ENCODE assay signal across 22 cellular contexts in the genomic region with DNA sequence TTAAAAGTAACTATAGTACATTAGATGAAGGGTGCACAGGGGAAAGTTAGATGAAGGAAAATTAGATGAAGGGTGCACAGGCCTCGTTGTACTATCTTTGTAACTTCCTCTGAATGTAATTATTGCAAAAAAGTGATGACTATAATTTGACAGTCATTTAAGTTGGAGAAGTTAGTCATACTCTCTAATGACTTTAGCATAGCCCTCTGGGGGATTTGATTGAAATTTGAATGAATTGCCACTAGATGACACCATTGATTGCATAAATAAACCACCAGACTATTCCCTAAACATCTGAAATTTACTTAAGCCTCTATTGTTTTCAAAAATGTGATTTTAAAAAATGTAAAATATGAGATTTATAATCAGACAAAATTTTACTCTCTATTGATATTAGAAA. TPM values are rescaled to one million over a fixed set of nuclear protein-coding genes. Genes with fewer than 3 reads are reported as not detected.
DNase-seq lines count a peak whose midpoint lies in the region; ATAC-seq, FAIRE-seq and TF ChIP-seq lines count a peak whose summit lies in the region.
"Had no signal": no experiment of that assay in that cellular context is flagged by ENCODE, and none has a peak within 500 bp of the region (broad histone marks: within the 10 kb centered on the region; RNA-seq: fewer than 3 reads in every experiment).

No MANE protein-coding gene starts in this region.

- H3K4me2 ChIP-seq in A549 (no peak overlapping the region), endothelial cell of umbilical vein (ENCODE audit: insufficient read depth, low read length) (no peak overlapping the region)
- H3K4me2 ChIP-seq: BLaER1 treated with 17β-estradiol and CSF1 and Interleukin-3, amounts not matched to agents 10 nM and 100 nM had no signal

- TF ChIP-seq RAD21 in A549 (conservative IDR thresholded peaks at IDR 0.05 in 1 of 2, IDR thresholded peaks at IDR 0.05 in 1 of 2) = peak; percentile 18 to 30; a peak in 1 of 5 replicates

- no peaks in the 10 kb centered on the region for H3K9me3 Mint-ChIP-seq in CD4-positive, alpha-beta memory T cell
- H3K9me3 Mint-ChIP-seq in CD14-positive monocyte = peaks cover 0 to 11% (median 3%) of the 10 kb centered on the region in 7 donors
- H3K9me3 Mint-ChIP-seq: activated CD4-positive, alpha-beta T cell treated with anti-CD3 and anti-CD28 coated beads, Interleukin-2, amount 10 ng/mL, durations not matched to agents 24 days and 14 days; H9; stimulated activated naive CD8-positive, alpha-beta T cell treated with anti-CD3 and anti-CD28 coated beads, Interleukin-15, Interleukin-2, amounts not matched to agents 100 ng/mL and 50 ng/mL, for 24 hours; T-helper 2 cell treated with Interferon-gamma antibody and Interleukin-4, amounts not matched to agents 5 μg/mL and 100 μg/mL, for 36 hours had no signal

- FAIRE-seq in A549 (lab: Jason Lieb, UNC) (no peak), endothelial cell of umbilical vein (lab: Jason Lieb, UNC) (no peak), kidney (lab: Jason Lieb, UNC) (no peak)

- H3K9me1 ChIP-seq in endothelial cell of umbilical vein (replicated peaks; ENCODE audit: control insufficient read depth, extremely low read depth, insufficient read depth, low read length) = no peaks in the 10 kb centered on the region

- TF ChIP-seq POLR2A in A549 (IDR thresholded peaks at IDR 0.05; ENCODE audit: low read length) (no peak), endothelial cell of umbilical vein (IDR thresholded peaks at IDR 0.05; ENCODE audit: low read depth, low read length) (no peak)

- no TSS peak for BruUV-seq in endothelial cell of umbilical vein (replicated peaks; lab: Mats Ljungman, UMichigan)

- H3K4me1 Mint-ChIP-seq in CD4-positive, alpha-beta memory T cell = peaks cover 0 to 2% (median 0%) of the 10 kb centered on the region in 4 donors
- H3K4me1 Mint-ChIP-seq in CD14-positive monocyte = peaks cover 1% of the 10 kb centered on the region

- WGBS in A549 (ENCODE audit: missing lambda C conversion rate) = 7% methylated on average over 1 of the region's 1 CpG

- TF ChIP-seq CTCF in A549 (IDR thresholded peaks at IDR 0.05) (peak; percentile 27; the same call in 1 of the 3 replicates), endothelial cell of umbilical vein (IDR thresholded peaks at IDR 0.05; ENCODE audit: extremely low read depth in 1 of 2, insufficient read depth in 1 of 2, low read depth in 1 of 2, low read length in 2 of 2) (no peak), CD14-positive monocyte (IDR thresholded peaks at IDR 0.05) (no peak), kidney (IDR thresholded peaks at IDR 0.05; ENCODE audit: borderline replicate concordance, extremely low read depth, insufficient read depth) (no peak), foreskin fibroblast (IDR thresholded peaks at IDR 0.05; ENCODE audit: low read depth, low read length) (no peak)

- H3K9ac ChIP-seq in endothelial cell of umbilical vein (replicated peaks; ENCODE audit: extremely low read depth, insufficient read depth, low read length) (no peak overlapping the region), kidney (ENCODE audit: low read length in 2 of 2) (no peak overlapping the region)
- H3K9ac ChIP-seq: BLaER1 treated with 17β-estradiol and CSF1 and Interleukin-3, amounts not matched to agents 10 nM and 100 nM had no signal

- DNase-seq in A549 (ENCODE audit: low read depth in 1 of 2, low spot score in 1 of 2) = no peak
- peak in 4 of 5 donors; percentile 11 to 19 (median 13) for DNase-seq in CD4-positive, alpha-beta memory T cell
- DNase-seq in NOMO-1 treated with DMSO at 0.1 percent for 48 hours (lab: John Stamatoyannopoulos, UW; ENCODE audit: unreplicated experiment) = peak; percentile 68
- peak; percentile 5 for DNase-seq in endothelial cell of umbilical vein (ENCODE audit: low read depth, low spot score)
- no peak for DNase-seq in CD14-positive monocyte (ENCODE audit: low spot score)
- no peak for DNase-seq in kidney
- DNase-seq in foreskin fibroblast = no peak
- DNase-seq: activated CD4-positive, alpha-beta T cell treated with anti-CD3 and anti-CD28 coated beads, Interleukin-2, amount 10 ng/mL, durations not matched to agents 24 days and 14 days; aorta; DND-41; H9; IMR-90; left colon; NCI-H1436; NCI-H510A; spleen had no signal

- intact Hi-C loops in CD4-positive, alpha-beta memory T cell (cut with micrococcal nuclease) = loop anchor here (1.0 kb wide), 2 partner anchors 33 to 53 kb away; no protein-coding TSS in a partner anchor
- intact Hi-C loops in endothelial cell of umbilical vein (cut with micrococcal nuclease) (loop anchor here (2.0 kb wide), 1 partner anchor 52 kb away; no protein-coding TSS in a partner anchor), CD14-positive monocyte (cut with micrococcal nuclease) (no loop called here), kidney (cut with DNase I) (no loop called here)

- no peaks in the 10 kb centered on the region for H3K27me3 Mint-ChIP-seq in CD4-positive, alpha-beta memory T cell
- peaks cover 0 to 2% (median 1%) of the 10 kb centered on the region in 3 donors for H3K27me3 Mint-ChIP-seq in CD14-positive monocyte (ENCODE audit: low read depth in 3 of 3)
- H3K27me3 Mint-ChIP-seq: activated CD4-positive, alpha-beta T cell treated with anti-CD3 and anti-CD28 coated beads, Interleukin-2, amount 10 ng/mL, durations not matched to agents 24 days and 14 days; stimulated activated naive CD8-positive, alpha-beta T cell treated with anti-CD3 and anti-CD28 coated beads, Interleukin-15, Interleukin-2, amounts not matched to agents 100 ng/mL and 50 ng/mL, for 24 hours had no signal

- POLR2A ChIA-PET in A549 (lab: Yijun Ruan, JAX) (no interaction called here), endothelial cell of umbilical vein (lab: Charles Lee) (no interaction called here)
- POLR2A ChIA-PET in CD4-positive, alpha-beta memory T cell (lab: Charles Lee; ENCODE audit: partially characterized antibody) = no interaction called here

- CTCF ChIA-PET in A549 (lab: Yijun Ruan, JAX) = no interaction called here
- CTCF ChIA-PET in CD4-positive, alpha-beta memory T cell (lab: Charles Lee; ENCODE audit: partially characterized antibody) = interaction anchor here (1.3 kb wide), 1 partner anchor 52 kb away, joined by 3 read pairs; no protein-coding TSS in a partner anchor
- CTCF ChIA-PET in endothelial cell of umbilical vein (lab: Charles Lee) = no interaction called here

- H3K4me1 ChIP-seq in A549 (no peaks in the 10 kb centered on the region), endothelial cell of umbilical vein (ENCODE audit: control insufficient read depth, extremely low read depth, insufficient read depth, low read length) (no peaks in the 10 kb centered on the region), kidney (ENCODE audit: control insufficient read depth in 1 of 2, insufficient read depth in 1 of 2, low read depth in 1 of 2, low read length in 2 of 2) (no peaks in the 10 kb centered on the region)
- H3K4me1 ChIP-seq in CD4-positive, alpha-beta memory T cell (ENCODE audit: insufficient read depth, low read length) = no peaks in the 10 kb centered on the region
- H3K4me1 ChIP-seq: spleen, vagina had no signal

- dilution Hi-C loops in endothelial cell of umbilical vein (cut with MboI; ENCODE audit: extremely low pct_ligation_motif_present, low sequenced_read_pairs) = no loop called here

- H3K36me3 ChIP-seq in CD4-positive, alpha-beta memory T cell (ENCODE audit: insufficient read depth, low read length) = no peaks in the 10 kb centered on the region
- H3K36me3 ChIP-seq in endothelial cell of umbilical vein (ENCODE audit: control insufficient read depth in 2 of 2, extremely low read depth in 1 of 2, insufficient read depth in 2 of 2, low read length in 2 of 2) (no peaks in the 10 kb centered on the region), kidney (ENCODE audit: control insufficient read depth in 1 of 2, insufficient read depth in 2 of 2, low read length in 2 of 2) (no peaks in the 10 kb centered on the region)
- H3K36me3 ChIP-seq: BLaER1 treated with 17β-estradiol and CSF1 and Interleukin-3, amounts not matched to agents 10 nM and 100 nM; spleen; vagina had no signal

- no peak overlapping the region for H2AFZ ChIP-seq in endothelial cell of umbilical vein (ENCODE audit: low read depth, low read length)

- H3K27ac ChIP-seq in A549 (no peak overlapping the region), endothelial cell of umbilical vein (ENCODE audit: insufficient read depth, low read depth, low read length) (no peak overlapping the region), kidney (ENCODE audit: low read depth in 2 of 2, low read length in 2 of 2) (no peak overlapping the region)
- H3K27ac ChIP-seq in CD4-positive, alpha-beta memory T cell (ENCODE audit: low read depth, low read length) = no peak overlapping the region
- H3K27ac ChIP-seq: BLaER1 treated with 17β-estradiol and CSF1 and Interleukin-3, amounts not matched to agents 10 nM and 100 nM; spleen; vagina had no signal

- H3K79me2 ChIP-seq in endothelial cell of umbilical vein (ENCODE audit: control insufficient read depth, insufficient read depth, low read length) = no peaks in the 10 kb centered on the region

- no peaks in the 10 kb centered on the region for H3K27me3 ChIP-seq in CD4-positive, alpha-beta memory T cell (ENCODE audit: insufficient read depth, low read length)
- no peaks in the 10 kb centered on the region for H3K27me3 ChIP-seq in endothelial cell of umbilical vein (ENCODE audit: control insufficient read depth in 2 of 2, insufficient read depth in 2 of 2, low read length in 2 of 2)
- H3K27me3 ChIP-seq: BLaER1 treated with 17β-estradiol and CSF1 and Interleukin-3, amounts not matched to agents 10 nM and 100 nM; spleen; vagina had no signal

- H3K36me3 Mint-ChIP-seq in CD4-positive, alpha-beta memory T cell = no peaks in the 10 kb centered on the region
- no peaks in the 10 kb centered on the region for H3K36me3 Mint-ChIP-seq in CD14-positive monocyte

- no peak overlapping the region for H3K27ac Mint-ChIP-seq in CD4-positive, alpha-beta memory T cell
- no peak overlapping the region for H3K27ac Mint-ChIP-seq in CD14-positive monocyte
- H3K27ac Mint-ChIP-seq: activated CD4-positive, alpha-beta T cell treated with anti-CD3 and anti-CD28 coated beads, Interleukin-2, amount 10 ng/mL, durations not matched to agents 24 days and 14 days; H9; stimulated activated naive CD8-positive, alpha-beta T cell treated with anti-CD3 and anti-CD28 coated beads, Interleukin-15, Interleukin-2, amounts not matched to agents 100 ng/mL and 50 ng/mL, for 24 hours; T-helper 2 cell treated with Interferon-gamma antibody and Interleukin-4, amounts not matched to agents 5 μg/mL and 100 μg/mL, for 36 hours had no signal

- H4K20me1 ChIP-seq in endothelial cell of umbilical vein (replicated peaks; ENCODE audit: control insufficient read depth, extremely low read depth, insufficient read depth, low read length) = no peaks in the 10 kb centered on the region
- H4K20me1 ChIP-seq: BLaER1 treated with 17β-estradiol and CSF1 and Interleukin-3, amounts not matched to agents 10 nM and 100 nM had no signal

- no peak overlapping the region for H3K4me3 Mint-ChIP-seq in CD4-positive, alpha-beta memory T cell
- H3K4me3 Mint-ChIP-seq in CD14-positive monocyte = no peak overlapping the region
- H3K4me3 Mint-ChIP-seq: activated CD4-positive, alpha-beta T cell treated with anti-CD3 and anti-CD28 coated beads, Interleukin-2, amount 10 ng/mL, durations not matched to agents 24 days and 14 days; H9; stimulated activated naive CD8-positive, alpha-beta T cell treated with anti-CD3 and anti-CD28 coated beads, Interleukin-15, Interleukin-2, amounts not matched to agents 100 ng/mL and 50 ng/mL, for 24 hours; T-helper 2 cell treated with Interferon-gamma antibody and Interleukin-4, amounts not matched to agents 5 μg/mL and 100 μg/mL, for 36 hours had no signal

- no peaks in the 10 kb centered on the region for H3K9me3 ChIP-seq in A549
- no peaks in the 10 kb centered on the region for H3K9me3 ChIP-seq in CD4-positive, alpha-beta memory T cell (ENCODE audit: control insufficient read depth in 1 of 2, low read length in 2 of 2)
- H3K9me3 ChIP-seq in endothelial cell of umbilical vein (replicated peaks; ENCODE audit: control insufficient read depth, insufficient read depth, low read length) = no peaks in the 10 kb centered on the region
- no peaks in the 10 kb centered on the region for H3K9me3 ChIP-seq in kidney (ENCODE audit: control insufficient read depth in 1 of 2, low read length in 2 of 2)
- H3K9me3 ChIP-seq: BLaER1 treated with 17β-estradiol and CSF1 and Interleukin-3, amounts not matched to agents 10 nM and 100 nM; spleen; vagina had no signal

- TF ChIP-seq EP300 in A549 (IDR thresholded peaks at IDR 0.05) = no peak

- ATAC-seq in A549 = no peak
- ATAC-seq: esophagus mucosa, left colon had no signal

- H3K4me3 ChIP-seq in A549 (no peak overlapping the region), endothelial cell of umbilical vein (replicated peaks in 1 of 3; ENCODE audit: insufficient read depth in 1 of 3, low read depth in 1 of 3, low read length in 3 of 3) (no peak overlapping the region), kidney (ENCODE audit: low read length in 2 of 2) (no peak overlapping the region), foreskin fibroblast (ENCODE audit: low read depth in 1 of 2, low read length in 2 of 2) (no peak overlapping the region)
- no peak overlapping the region for H3K4me3 ChIP-seq in CD4-positive, alpha-beta memory T cell (ENCODE audit: low read length in 2 of 2)
- H3K4me3 ChIP-seq: BLaER1 treated with 17β-estradiol and CSF1 and Interleukin-3, amounts not matched to agents 10 nM and 100 nM; spleen; vagina had no signal

RNA-seq across cellular contexts. Expression of a gene that starts 23.6 kb away (rescaled TPM):
- polyA plus RNA-seq in A549 (2011; rRNA removed) = 0.72 and 1.5 TPM in 2 replicates
- polyA plus RNA-seq in A549 (2012; cell fraction: cytosol; rRNA removed) = 0.03 TPM in 2 replicates
- 0.01 and 0.09 TPM in 2 replicates for polyA plus RNA-seq in A549 (2012; cell fraction: nucleus; rRNA removed)
- 0.09 to 0.26 TPM (median 0.26 TPM) in 3 replicates for polyA plus RNA-seq in A549 (2017; fragmentation: RNase III; extraction: RNeasy Plus Mini Kit Qiagen cat#74134 plus additional on column Dnase treatment)
- polyA minus RNA-seq in A549 (2011; rRNA and poly(A)+ RNA removed) = 0.24 and 0.29 TPM in 2 replicates
- total RNA-seq in CD4-positive, alpha-beta memory T cell = under 1 TPM; 0.11 to 0.35 TPM
- polyA plus RNA-seq in CD4-positive, alpha-beta memory T cell = under 1 TPM in 1 of 2 donors, not detected in 1; 0.32 TPM
- not detected in 2 replicates for total RNA-seq in endothelial cell of umbilical vein
- polyA plus RNA-seq in endothelial cell of umbilical vein = not detected in 2 replicates
- not detected in 2 replicates for polyA plus RNA-seq in endothelial cell of umbilical vein (2011; cell fraction: cytosol; rRNA removed)
- not detected in 2 replicates for polyA plus RNA-seq in endothelial cell of umbilical vein (2011; cell fraction: nucleus; rRNA removed)
- 0.04 TPM in 1 of 2 replicates, not detected in the other for polyA plus RNA-seq in endothelial cell of umbilical vein (2012)
- not detected in 2 replicates for polyA minus RNA-seq in endothelial cell of umbilical vein
- polyA minus RNA-seq in endothelial cell of umbilical vein (2011; cell fraction: cytosol; rRNA and poly(A)+ RNA removed) = 1.3 TPM
- not detected in 2 replicates for polyA minus RNA-seq in endothelial cell of umbilical vein (2011; cell fraction: nucleus; rRNA and poly(A)+ RNA removed)
- polyA plus RNA-seq in CD14-positive monocyte = not detected
- total RNA-seq in kidney = 0.09 TPM
- polyA plus RNA-seq in kidney (ENCODE audit: insufficient read depth, low read depth, low replicate concordance) = not detected
- total RNA-seq: esophagus mucosa, IMR-90, left colon, myocyte had no signal
- polyA plus RNA-seq: IMR-90 had no signal

Comparison
In these comparisons a context has a peak if more than half of its experiments do, and no peak if none do; other contexts are left out.
1. DNase-seq: peak in CD4-positive, alpha-beta memory T cell (4 of 5), NOMO-1 treated with DMSO at 0.1 percent for 48 hours (single experiment) and endothelial cell of umbilical vein (single experiment); none in A549 (0 of 2), CD14-positive monocyte (single experiment), kidney (single experiment) and foreskin fibroblast (0 of 2).
2. intact Hi-C loops: an anchor here in CD4-positive, alpha-beta memory T cell (1.0 kb wide) and endothelial cell of umbilical vein (2.0 kb wide); none called in CD14-positive monocyte and kidney.